8 cellular contexts compared by ENCODE assay signal in genomic region chr1:206106328-206107167, GRCh38. TPM values are rescaled to one million over a fixed set of nuclear protein-coding genes. Genes with fewer than 3 reads are reported as not detected.
DNase-seq lines count a peak whose midpoint lies in the region; ATAC-seq and TF ChIP-seq lines count a peak whose summit lies in the region.

No MANE protein-coding gene starts in this region.

- ATAC-seq in HG03139 (IDR thresholded peaks at IDR 0.05; ENCODE audit: unreplicated experiment) (peak; percentile 58), GM19463 (IDR thresholded peaks at IDR 0.05; ENCODE audit: unreplicated experiment) (no peak)

- H3K9me3 ChIP-seq in colonic mucosa: no peaks in the 10 kb centered on the region

- no peak overlapping the region for H3K27ac ChIP-seq in colonic mucosa

- H3K4me3 ChIP-seq in colonic mucosa (no peak overlapping the region), lower leg skin (ENCODE audit: low read depth, poor library complexity, severe bottlenecking) (no peak overlapping the region)

- H3K27me3 ChIP-seq in colonic mucosa: no peaks in the 10 kb centered on the region

- H3K36me3 ChIP-seq in colonic mucosa: no peaks in the 10 kb centered on the region

- H3K4me1 ChIP-seq in colonic mucosa: no peaks in the 10 kb centered on the region

- H3K9ac ChIP-seq in colonic mucosa (ENCODE audit: low read depth in 2 of 2, low read length in 2 of 2): no peak overlapping the region

- peak; percentile 83 for DNase-seq in DMS53 (lab: John Stamatoyannopoulos, UW)
- DNase-seq in NCI-H510A (lab: John Stamatoyannopoulos, UW): peak; percentile 33
- peak; percentile 70 to 75 for DNase-seq in activated CD4-positive, alpha-beta T cell treated with anti-CD3 and anti-CD28 coated beads for 4 hours
- peak; percentile 81 for DNase-seq in colonic mucosa
- peak; percentile 84 to 96 for DNase-seq in lower leg skin (ENCODE audit: low spot score in 2 of 2)
- DNase-seq in stimulated activated CD4-positive, alpha-beta T cell treated with anti-CD3 and anti-CD28 coated beads, TNF-alpha, amount 100 ng/mL, for 48 hours (ENCODE audit: low read depth in 3 of 3): peak; percentile 55 to 71 (median 68)

- intact Hi-C loops in colonic mucosa (cut with DNase I): loop anchor here (1.0 to 5.0 kb wide), 3 partner anchors 76 to 189 kb away; no protein-coding TSS in a partner anchor
- intact Hi-C loops in lower leg skin (cut with DNase I; ENCODE audit: low total_unique reads): no loop called here

- TF ChIP-seq POLR2A in lower leg skin (IDR thresholded peaks at IDR 0.05): no peak

- 37 to 45% methylated on average over 8 of the region's 8 CpGs for WGBS in lower leg skin, 2 donors

- TF ChIP-seq CTCF in colonic mucosa (IDR thresholded peaks at IDR 0.05): peak; percentile 87
- peak in 1 of 3 donors; percentile 31 for TF ChIP-seq CTCF in lower leg skin (IDR thresholded peaks at IDR 0.05)

RNA-seq across cellular contexts. Expression of gene AVPR1B, which starts 10.6 kb away (rescaled TPM):
- total RNA-seq in colonic mucosa (under 1 TPM; 0.13 to 0.89 TPM), lower leg skin (not detected)

RNA-seq across cellular contexts. Expression of gene RHEX, which starts 53.6 kb away (rescaled TPM):
- total RNA-seq in colonic mucosa (1 to 10 TPM; 1.1 to 1.4 TPM), lower leg skin (1 to 10 TPM in 2 of 4 donors, under 1 TPM in 1, not detected in 1; 0.93 to 9.9 (median 1.7) TPM)

Comparison
In these comparisons a context has a peak if more than half of its experiments do, and no peak if none do; other contexts are left out.
1. DNase-seq: peak in every context shown above with its lines; median percentile 90 in lower leg skin; 83 in DMS53; 81 in colonic mucosa; 72 in activated CD4-positive, alpha-beta T cell treated with anti-CD3 and anti-CD28 coated beads for 4 hours; 68 in stimulated activated CD4-positive, alpha-beta T cell treated with anti-CD3 and anti-CD28 coated beads, TNF-alpha, amount 100 ng/mL, for 48 hours; 33 in NCI-H510A.